8 cellular contexts compared by ENCODE assay signal in the genomic region with DNA sequence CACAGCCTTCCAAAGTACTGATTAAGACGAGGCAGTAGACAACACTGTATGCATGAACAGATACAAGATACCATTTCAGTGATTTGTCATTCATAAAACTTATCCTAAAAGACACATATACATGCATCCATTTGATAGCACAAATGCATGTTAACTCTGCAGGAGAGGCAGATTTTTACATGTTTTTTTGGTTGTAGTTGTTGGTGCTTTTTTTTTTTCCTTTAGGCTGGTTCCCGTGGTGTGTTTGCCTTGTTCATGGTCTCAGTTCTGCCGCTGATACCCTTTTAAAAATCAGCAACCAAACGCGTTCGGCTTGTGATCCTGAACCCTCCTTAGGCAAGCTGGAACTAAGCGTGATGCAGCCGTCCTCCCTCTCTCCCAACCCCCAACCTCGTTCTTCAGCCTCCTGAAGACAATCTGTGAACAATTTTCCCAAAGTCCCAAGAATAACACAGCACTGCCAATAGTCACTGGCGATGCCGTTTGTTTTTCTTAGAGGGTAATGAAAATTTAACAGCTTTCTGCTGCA. TPM values are rescaled to one million over a fixed set of nuclear protein-coding genes. Genes with fewer than 3 reads are reported as not detected.
DNase-seq lines count a peak whose midpoint lies in the region; ATAC-seq, FAIRE-seq and TF ChIP-seq lines count a peak whose summit lies in the region.

No MANE protein-coding gene starts in this region.

- DNase-seq in CD8-positive, alpha-beta memory T cell, result no peak
- DNase-seq in RWPE2 (ENCODE audit: low spot score) (no peak), fibroblast of peridontal ligament (ENCODE audit: extremely low read depth) (peak; percentile 22), pancreas (no peak), NCI-H2171 (lab: John Stamatoyannopoulos, UW) (no peak), NCI-H526 treated with DMSO at 0.1 percent for 48 hours (lab: John Stamatoyannopoulos, UW) (no peak)

- H3K27me3 ChIP-seq in CD8-positive, alpha-beta memory T cell (ENCODE audit: insufficient read depth, low read length, poor library complexity, severe bottlenecking), result peaks cover 18% of the 10 kb centered on the region
- H3K27me3 ChIP-seq in RWPE2 (ENCODE audit: insufficient read depth, poor library complexity, severe bottlenecking), result no peaks in the 10 kb centered on the region
- no peaks in the 10 kb centered on the region for H3K27me3 ChIP-seq in pancreas

- TF ChIP-seq CTCF in RWPE2 (IDR thresholded peaks at IDR 0.05; ENCODE audit: poor library complexity, severe bottlenecking), result no peak
- no peak for TF ChIP-seq CTCF in pancreas (IDR thresholded peaks at IDR 0.05)

- H3K27me3 Mint-ChIP-seq in CD8-positive, alpha-beta memory T cell, result peaks cover 42 to 62% of the 10 kb centered on the region in 2 donors

- no peak for FAIRE-seq in pancreas (lab: Jason Lieb, UNC)

- H3K4me1 ChIP-seq in CD8-positive, alpha-beta memory T cell (ENCODE audit: insufficient read depth, low read length), result no peaks in the 10 kb centered on the region
- H3K4me1 ChIP-seq in RWPE2 (ENCODE audit: insufficient read depth, poor library complexity, severe bottlenecking) (peaks cover 6% of the 10 kb centered on the region), pancreas (peaks cover 0 to 8% (median 0%) of the 10 kb centered on the region in 3 donors)

- H3K36me3 Mint-ChIP-seq in CD8-positive, alpha-beta memory T cell, result peaks cover 0 to 2% (median 0%) of the 10 kb centered on the region in 3 donors

- POLR2A ChIA-PET in CD8-positive, alpha-beta memory T cell (lab: Charles Lee), result no interaction called here

- peaks cover 0 to 3% (median 0%) of the 10 kb centered on the region in 5 donors for H3K9me3 Mint-ChIP-seq in CD8-positive, alpha-beta memory T cell

- 10 to 13% methylated on average over 11 of the region's 11 CpGs for WGBS in pancreas, 2 donors

- CTCF ChIA-PET in CD8-positive, alpha-beta memory T cell (lab: Charles Lee), result no interaction called here

- no peak overlapping the region for H3K4me3 ChIP-seq in CD8-positive, alpha-beta memory T cell (ENCODE audit: low read length)
- H3K4me3 ChIP-seq in RWPE2 (ENCODE audit: severe bottlenecking) (peak overlapping the region; percentile 63), pancreas (peak overlapping the region; percentile 76 to 93 (median 84))

- peak overlapping the region in 6 of 7 donors; percentile 36 to 71 (median 54) for H3K4me3 Mint-ChIP-seq in CD8-positive, alpha-beta memory T cell

- H3K27ac Mint-ChIP-seq in CD8-positive, alpha-beta memory T cell, result peak overlapping the region in 1 of 8 donors; percentile 22

- H3K4me1 Mint-ChIP-seq in CD8-positive, alpha-beta memory T cell, result peaks cover 16 to 21% (median 16%) of the 10 kb centered on the region in 3 donors

- H3K36me3 ChIP-seq in CD8-positive, alpha-beta memory T cell (ENCODE audit: insufficient read depth, low read length), result no peaks in the 10 kb centered on the region
- no peaks in the 10 kb centered on the region for H3K36me3 ChIP-seq in RWPE2 (ENCODE audit: low read depth)
- H3K36me3 ChIP-seq in pancreas, result no peaks in the 10 kb centered on the region

- H3K9me3 ChIP-seq in CD8-positive, alpha-beta memory T cell (ENCODE audit: low read length), result no peaks in the 10 kb centered on the region
- H3K9me3 ChIP-seq in RWPE2 (ENCODE audit: severe bottlenecking) (no peaks in the 10 kb centered on the region), pancreas (no peaks in the 10 kb centered on the region)

- intact Hi-C loops in pancreas (cut with DNase I), result no loop called here

- no peak overlapping the region for H3K27ac ChIP-seq in CD8-positive, alpha-beta memory T cell (ENCODE audit: low read depth, low read length)
- H3K27ac ChIP-seq in RWPE2 (ENCODE audit: poor library complexity, severe bottlenecking) (no peak overlapping the region), pancreas (no peak overlapping the region)

- ATAC-seq in RWPE2 (ENCODE audit: low read depth) (no peak), pancreas (peak in 1 of 4 donors; percentile 7), HG03439 (IDR thresholded peaks at IDR 0.05; ENCODE audit: unreplicated experiment) (no peak), GM19035 (IDR thresholded peaks at IDR 0.05; ENCODE audit: unreplicated experiment) (no peak)

RNA-seq across cellular contexts. Expression of a gene that starts 1.2 kb away (rescaled TPM):
- total RNA-seq in CD8-positive, alpha-beta memory T cell, result not detected
- polyA plus RNA-seq in CD8-positive, alpha-beta memory T cell, result 0.53 TPM
- 1 to 10 TPM; 1.5 to 9.5 (median 3.3) TPM for total RNA-seq in pancreas
- polyA plus RNA-seq in pancreas, result 1 to 10 TPM; 1.6 to 2.4 TPM
